26 cellular contexts compared by ENCODE assay signal in genomic region chr12:5097786-5098185, GRCh38. TPM values are rescaled to one million over a fixed set of nuclear protein-coding genes. Genes with fewer than 3 reads are reported as not detected.
"Had no signal": no experiment of that assay in that cellular context is flagged by ENCODE, and none has a peak within 500 bp of the region (broad histone marks: within the 10 kb centered on the region; RNA-seq: fewer than 3 reads in every experiment).

No MANE protein-coding gene starts in this region.

- FAIRE-seq: colon, endothelial cell of umbilical vein, islet of Langerhans, keratinocyte had no signal

- H3K36me3 ChIP-seq: esophagus squamous epithelium, gastrocnemius medialis, heart right ventricle, left lung, lower lobe of right lung had no signal

- ATAC-seq: gastrocnemius medialis, heart right ventricle, left cardiac atrium, left lung, left ventricle myocardium superior had no signal

- H3K4me1 ChIP-seq: gastrocnemius medialis, heart right ventricle, left lung, lower lobe of right lung had no signal

- H3K27ac ChIP-seq: coronary artery, dorsolateral prefrontal cortex, esophagus squamous epithelium, gastrocnemius medialis, heart right ventricle, left lung, lower lobe of right lung had no signal

- H3K9me3 ChIP-seq: esophagus squamous epithelium, gastrocnemius medialis, heart right ventricle, left lung, lower lobe of right lung had no signal

- DNase-seq: dermis blood vessel endothelial cell; dorsolateral prefrontal cortex; effector CD4-positive, alpha-beta T cell; effector memory CD4-positive, alpha-beta T cell; esophagus squamous epithelium; foreskin fibroblast; foreskin melanocyte; gastrocnemius medialis; glutamatergic neuron; head of caudate nucleus; heart right ventricle; hippocampal formation; left cardiac atrium; left lung; left ventricle myocardium superior; lower lobe of right lung; mammary epithelial cell; mesendoderm; midbrain had no signal

- H3K4me3 ChIP-seq: coronary artery, dorsolateral prefrontal cortex, esophagus squamous epithelium, gastrocnemius medialis, heart right ventricle, left lung, lower lobe of right lung had no signal

RNA-seq across cellular contexts. Expression of gene KCNA5, which starts 54.1 kb away (rescaled TPM):
- total RNA-seq: dermis blood vessel endothelial cell, endothelial cell of umbilical vein, epithelial cell of proximal tubule, glomerular endothelial cell, mammary epithelial cell had no signal
- polyA plus RNA-seq: endothelial cell of umbilical vein, keratinocyte, mammary epithelial cell had no signal
